1 cellular context compared by ENCODE assay signal in genomic region chr3:63795438-63795837, GRCh38.
TF ChIP-seq lines count a peak whose summit lies in the region.

No MANE protein-coding gene starts in this region.

TF ChIP-seq in SK-N-SH, 30 proteins besides CTCF, POLR2A, EP300 and RAD21:
- TF ChIP-seq, protein P1, sequence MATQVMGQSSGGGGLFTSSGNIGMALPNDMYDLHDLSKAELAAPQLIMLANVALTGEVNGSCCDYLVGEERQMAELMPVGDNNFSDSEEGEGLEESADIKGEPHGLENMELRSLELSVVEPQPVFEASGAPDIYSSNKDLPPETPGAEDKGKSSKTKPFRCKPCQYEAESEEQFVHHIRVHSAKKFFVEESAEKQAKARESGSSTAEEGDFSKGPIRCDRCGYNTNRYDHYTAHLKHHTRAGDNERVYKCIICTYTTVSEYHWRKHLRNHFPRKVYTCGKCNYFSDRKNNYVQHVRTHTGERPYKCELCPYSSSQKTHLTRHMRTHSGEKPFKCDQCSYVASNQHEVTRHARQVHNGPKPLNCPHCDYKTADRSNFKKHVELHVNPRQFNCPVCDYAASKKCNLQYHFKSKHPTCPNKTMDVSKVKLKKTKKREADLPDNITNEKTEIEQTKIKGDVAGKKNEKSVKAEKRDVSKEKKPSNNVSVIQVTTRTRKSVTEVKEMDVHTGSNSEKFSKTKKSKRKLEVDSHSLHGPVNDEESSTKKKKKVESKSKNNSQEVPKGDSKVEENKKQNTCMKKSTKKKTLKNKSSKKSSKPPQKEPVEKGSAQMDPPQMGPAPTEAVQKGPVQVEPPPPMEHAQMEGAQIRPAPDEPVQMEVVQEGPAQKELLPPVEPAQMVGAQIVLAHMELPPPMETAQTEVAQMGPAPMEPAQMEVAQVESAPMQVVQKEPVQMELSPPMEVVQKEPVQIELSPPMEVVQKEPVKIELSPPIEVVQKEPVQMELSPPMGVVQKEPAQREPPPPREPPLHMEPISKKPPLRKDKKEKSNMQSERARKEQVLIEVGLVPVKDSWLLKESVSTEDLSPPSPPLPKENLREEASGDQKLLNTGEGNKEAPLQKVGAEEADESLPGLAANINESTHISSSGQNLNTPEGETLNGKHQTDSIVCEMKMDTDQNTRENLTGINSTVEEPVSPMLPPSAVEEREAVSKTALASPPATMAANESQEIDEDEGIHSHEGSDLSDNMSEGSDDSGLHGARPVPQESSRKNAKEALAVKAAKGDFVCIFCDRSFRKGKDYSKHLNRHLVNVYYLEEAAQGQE (IDR thresholded peaks at IDR 0.05; ENCODE audit: low read depth, low read length), result no peak
- TF ChIP-seq TEAD4 (IDR thresholded peaks at IDR 0.05; ENCODE audit: borderline replicate concordance, insufficient read depth) (no peak), POLR2AphosphoS5 (IDR thresholded peaks at IDR 0.05; ENCODE audit: low read depth, low read length) (no peak), SIN3A (IDR thresholded peaks at IDR 0.05; ENCODE audit: borderline replicate concordance, low read depth, low read length) (no peak), CHD2 (IDR thresholded peaks at IDR 0.05; ENCODE audit: low read length, partially characterized antibody) (no peak), YY1 (IDR thresholded peaks at IDR 0.05; ENCODE audit: low read depth) (no peak), ZBTB33 (IDR thresholded peaks at IDR 0.05; ENCODE audit: borderline replicate concordance, low read depth) (no peak), FOXM1 (IDR thresholded peaks at IDR 0.05; ENCODE audit: low read depth) (no peak), NFIC (IDR thresholded peaks at IDR 0.05; ENCODE audit: borderline replicate concordance) (no peak), MXI1 (IDR thresholded peaks at IDR 0.05; ENCODE audit: low read depth, low read length) (no peak), RXRA (IDR thresholded peaks at IDR 0.05; ENCODE audit: borderline replicate concordance, low read depth) (no peak), TCF12 (IDR thresholded peaks at IDR 0.05) (no peak), JUND (IDR thresholded peaks at IDR 0.05) (no peak), GABPA (IDR thresholded peaks at IDR 0.05; ENCODE audit: low read depth) (no peak)
- TF ChIP-seq, protein P2, sequence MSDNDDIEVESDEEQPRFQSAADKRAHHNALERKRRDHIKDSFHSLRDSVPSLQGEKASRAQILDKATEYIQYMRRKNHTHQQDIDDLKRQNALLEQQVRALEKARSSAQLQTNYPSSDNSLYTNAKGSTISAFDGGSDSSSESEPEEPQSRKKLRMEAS (IDR thresholded peaks at IDR 0.05; ENCODE audit: low read depth), result no peak
- TF ChIP-seq, protein P3, sequence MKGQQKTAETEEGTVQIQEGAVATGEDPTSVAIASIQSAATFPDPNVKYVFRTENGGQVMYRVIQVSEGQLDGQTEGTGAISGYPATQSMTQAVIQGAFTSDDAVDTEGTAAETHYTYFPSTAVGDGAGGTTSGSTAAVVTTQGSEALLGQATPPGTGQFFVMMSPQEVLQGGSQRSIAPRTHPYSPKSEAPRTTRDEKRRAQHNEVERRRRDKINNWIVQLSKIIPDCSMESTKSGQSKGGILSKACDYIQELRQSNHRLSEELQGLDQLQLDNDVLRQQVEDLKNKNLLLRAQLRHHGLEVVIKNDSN (IDR thresholded peaks at IDR 0.05; ENCODE audit: borderline replicate concordance, low read depth), result no peak
